Comparison of ENCODE assay signal across 1 cellular context in the genomic region with DNA sequence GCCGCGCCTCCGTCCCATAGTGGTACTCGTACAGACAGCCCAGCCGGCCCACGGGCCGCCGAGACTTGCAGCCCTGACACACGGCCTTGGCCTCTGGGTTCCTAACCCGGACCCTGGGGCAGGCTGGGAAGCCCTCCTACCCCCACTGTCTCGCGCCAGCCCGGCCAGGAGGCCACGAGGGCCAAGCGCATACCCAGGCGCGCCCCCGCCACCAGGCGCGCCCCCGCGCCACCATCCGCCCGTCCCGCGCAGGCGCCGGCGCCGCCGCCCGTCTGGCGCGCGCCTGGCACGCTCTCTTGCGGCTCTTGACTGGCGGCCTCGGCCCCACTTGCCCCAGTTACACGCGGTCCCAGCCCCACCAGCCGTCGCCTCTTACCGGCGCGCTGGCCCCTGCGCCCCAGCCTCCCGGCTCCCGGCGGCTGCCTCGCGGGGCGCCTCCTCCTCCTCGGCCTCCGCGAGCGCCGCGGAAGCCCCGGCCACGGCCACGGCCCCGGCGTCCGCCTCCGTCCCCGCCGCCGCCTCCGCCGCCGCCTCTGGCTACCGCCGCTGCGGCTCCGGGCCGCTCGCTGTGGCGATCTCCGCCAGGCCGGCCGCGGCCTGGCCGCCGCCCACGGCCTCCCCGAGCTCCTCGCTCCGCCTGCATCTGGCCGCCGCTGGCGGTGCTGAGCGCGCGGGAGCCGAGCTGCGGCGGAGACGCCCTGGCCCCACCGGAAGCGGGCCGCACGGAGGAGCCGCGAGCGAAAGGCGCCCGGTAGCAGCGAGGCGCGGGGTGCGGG.
TF ChIP-seq lines count a peak whose summit lies in the region.

No MANE protein-coding gene starts in this region.

TF ChIP-seq in K562, 482 proteins besides CTCF, POLR2A, EP300 and RAD21 (continued from another document):
- TF ChIP-seq, protein P1, sequence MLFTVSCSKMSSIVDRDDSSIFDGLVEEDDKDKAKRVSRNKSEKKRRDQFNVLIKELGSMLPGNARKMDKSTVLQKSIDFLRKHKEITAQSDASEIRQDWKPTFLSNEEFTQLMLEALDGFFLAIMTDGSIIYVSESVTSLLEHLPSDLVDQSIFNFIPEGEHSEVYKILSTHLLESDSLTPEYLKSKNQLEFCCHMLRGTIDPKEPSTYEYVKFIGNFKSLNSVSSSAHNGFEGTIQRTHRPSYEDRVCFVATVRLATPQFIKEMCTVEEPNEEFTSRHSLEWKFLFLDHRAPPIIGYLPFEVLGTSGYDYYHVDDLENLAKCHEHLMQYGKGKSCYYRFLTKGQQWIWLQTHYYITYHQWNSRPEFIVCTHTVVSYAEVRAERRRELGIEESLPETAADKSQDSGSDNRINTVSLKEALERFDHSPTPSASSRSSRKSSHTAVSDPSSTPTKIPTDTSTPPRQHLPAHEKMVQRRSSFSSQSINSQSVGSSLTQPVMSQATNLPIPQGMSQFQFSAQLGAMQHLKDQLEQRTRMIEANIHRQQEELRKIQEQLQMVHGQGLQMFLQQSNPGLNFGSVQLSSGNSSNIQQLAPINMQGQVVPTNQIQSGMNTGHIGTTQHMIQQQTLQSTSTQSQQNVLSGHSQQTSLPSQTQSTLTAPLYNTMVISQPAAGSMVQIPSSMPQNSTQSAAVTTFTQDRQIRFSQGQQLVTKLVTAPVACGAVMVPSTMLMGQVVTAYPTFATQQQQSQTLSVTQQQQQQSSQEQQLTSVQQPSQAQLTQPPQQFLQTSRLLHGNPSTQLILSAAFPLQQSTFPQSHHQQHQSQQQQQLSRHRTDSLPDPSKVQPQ (CRISPR knock-in tag; IDR thresholded peaks at IDR 0.05; ENCODE audit: borderline replicate concordance) = no peak
- TF ChIP-seq SAFB (IDR thresholded peaks at IDR 0.05; ENCODE audit: borderline replicate concordance, low read depth, low read length) (0 out of 2 replicates have a peak, but pooled peaks have one; percentile 14), TAF1 (IDR thresholded peaks at IDR 0.05; ENCODE audit: control insufficient read depth, extremely low read depth, insufficient read depth, low read length, severe bottlenecking) (peak; percentile 41), SIN3A (IDR thresholded peaks at IDR 0.05; ENCODE audit: borderline replicate concordance in 2 of 2, control insufficient read depth in 1 of 2, low read depth in 2 of 2, low read length in 2 of 2) (no peak; a peak in 1 of 4 replicates), ZFX (CRISPR knock-in tag; IDR thresholded peaks at IDR 0.05) (peak; percentile 74), ZNF212 (CRISPR knock-in tag; IDR thresholded peaks at IDR 0.05) (no peak), IFI16 (CRISPR knock-in tag; IDR thresholded peaks at IDR 0.05) (no peak), ZSCAN32 (CRISPR knock-in tag; IDR thresholded peaks at IDR 0.05) (no peak), DMBX1 (CRISPR knock-in tag; IDR thresholded peaks at IDR 0.05; ENCODE audit: borderline replicate concordance) (no peak), RB1 (IDR thresholded peaks at IDR 0.05; ENCODE audit: low read depth) (peak; percentile 50; the same call in 1 of the 2 replicates), YY1 (IDR thresholded peaks at IDR 0.05; ENCODE audit: borderline replicate concordance in 1 of 3, control insufficient read depth in 1 of 3, extremely low read depth in 1 of 3, insufficient read depth in 3 of 3, insufficient read length in 1 of 3, insufficient replicate concordance in 2 of 3, low read depth in 1 of 3, low read length in 2 of 3) (no peak), DDX20 (tag; IDR thresholded peaks at IDR 0.05; ENCODE audit: low read depth) (no peak), SNIP1 (IDR thresholded peaks at IDR 0.05; ENCODE audit: low read depth) (no peak)
- TF ChIP-seq, protein P2, sequence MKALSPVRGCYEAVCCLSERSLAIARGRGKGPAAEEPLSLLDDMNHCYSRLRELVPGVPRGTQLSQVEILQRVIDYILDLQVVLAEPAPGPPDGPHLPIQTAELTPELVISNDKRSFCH (CRISPR knock-in tag; IDR thresholded peaks at IDR 0.05) = no peak
- TF ChIP-seq, protein P2 (tag; IDR thresholded peaks at IDR 0.05) = 0 out of 2 replicates have a peak, but pooled peaks have one; percentile 21
- TF ChIP-seq, protein P3, sequence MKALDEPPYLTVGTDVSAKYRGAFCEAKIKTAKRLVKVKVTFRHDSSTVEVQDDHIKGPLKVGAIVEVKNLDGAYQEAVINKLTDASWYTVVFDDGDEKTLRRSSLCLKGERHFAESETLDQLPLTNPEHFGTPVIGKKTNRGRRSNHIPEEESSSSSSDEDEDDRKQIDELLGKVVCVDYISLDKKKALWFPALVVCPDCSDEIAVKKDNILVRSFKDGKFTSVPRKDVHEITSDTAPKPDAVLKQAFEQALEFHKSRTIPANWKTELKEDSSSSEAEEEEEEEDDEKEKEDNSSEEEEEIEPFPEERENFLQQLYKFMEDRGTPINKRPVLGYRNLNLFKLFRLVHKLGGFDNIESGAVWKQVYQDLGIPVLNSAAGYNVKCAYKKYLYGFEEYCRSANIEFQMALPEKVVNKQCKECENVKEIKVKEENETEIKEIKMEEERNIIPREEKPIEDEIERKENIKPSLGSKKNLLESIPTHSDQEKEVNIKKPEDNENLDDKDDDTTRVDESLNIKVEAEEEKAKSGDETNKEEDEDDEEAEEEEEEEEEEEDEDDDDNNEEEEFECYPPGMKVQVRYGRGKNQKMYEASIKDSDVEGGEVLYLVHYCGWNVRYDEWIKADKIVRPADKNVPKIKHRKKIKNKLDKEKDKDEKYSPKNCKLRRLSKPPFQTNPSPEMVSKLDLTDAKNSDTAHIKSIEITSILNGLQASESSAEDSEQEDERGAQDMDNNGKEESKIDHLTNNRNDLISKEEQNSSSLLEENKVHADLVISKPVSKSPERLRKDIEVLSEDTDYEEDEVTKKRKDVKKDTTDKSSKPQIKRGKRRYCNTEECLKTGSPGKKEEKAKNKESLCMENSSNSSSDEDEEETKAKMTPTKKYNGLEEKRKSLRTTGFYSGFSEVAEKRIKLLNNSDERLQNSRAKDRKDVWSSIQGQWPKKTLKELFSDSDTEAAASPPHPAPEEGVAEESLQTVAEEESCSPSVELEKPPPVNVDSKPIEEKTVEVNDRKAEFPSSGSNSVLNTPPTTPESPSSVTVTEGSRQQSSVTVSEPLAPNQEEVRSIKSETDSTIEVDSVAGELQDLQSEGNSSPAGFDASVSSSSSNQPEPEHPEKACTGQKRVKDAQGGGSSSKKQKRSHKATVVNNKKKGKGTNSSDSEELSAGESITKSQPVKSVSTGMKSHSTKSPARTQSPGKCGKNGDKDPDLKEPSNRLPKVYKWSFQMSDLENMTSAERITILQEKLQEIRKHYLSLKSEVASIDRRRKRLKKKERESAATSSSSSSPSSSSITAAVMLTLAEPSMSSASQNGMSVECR (CRISPR knock-in tag; IDR thresholded peaks at IDR 0.05) = peak; percentile 48; the same call in 1 of the 2 replicates
- TF ChIP-seq, protein P4, sequence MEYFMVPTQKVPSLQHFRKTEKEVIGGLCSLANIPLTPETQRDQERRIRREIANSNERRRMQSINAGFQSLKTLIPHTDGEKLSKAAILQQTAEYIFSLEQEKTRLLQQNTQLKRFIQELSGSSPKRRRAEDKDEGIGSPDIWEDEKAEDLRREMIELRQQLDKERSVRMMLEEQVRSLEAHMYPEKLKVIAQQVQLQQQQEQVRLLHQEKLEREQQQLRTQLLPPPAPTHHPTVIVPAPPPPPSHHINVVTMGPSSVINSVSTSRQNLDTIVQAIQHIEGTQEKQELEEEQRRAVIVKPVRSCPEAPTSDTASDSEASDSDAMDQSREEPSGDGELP (CRISPR knock-in tag; IDR thresholded peaks at IDR 0.05; ENCODE audit: borderline replicate concordance) = 0 out of 2 replicates have a peak, but pooled peaks have one; percentile 32
- TF ChIP-seq, protein P5, sequence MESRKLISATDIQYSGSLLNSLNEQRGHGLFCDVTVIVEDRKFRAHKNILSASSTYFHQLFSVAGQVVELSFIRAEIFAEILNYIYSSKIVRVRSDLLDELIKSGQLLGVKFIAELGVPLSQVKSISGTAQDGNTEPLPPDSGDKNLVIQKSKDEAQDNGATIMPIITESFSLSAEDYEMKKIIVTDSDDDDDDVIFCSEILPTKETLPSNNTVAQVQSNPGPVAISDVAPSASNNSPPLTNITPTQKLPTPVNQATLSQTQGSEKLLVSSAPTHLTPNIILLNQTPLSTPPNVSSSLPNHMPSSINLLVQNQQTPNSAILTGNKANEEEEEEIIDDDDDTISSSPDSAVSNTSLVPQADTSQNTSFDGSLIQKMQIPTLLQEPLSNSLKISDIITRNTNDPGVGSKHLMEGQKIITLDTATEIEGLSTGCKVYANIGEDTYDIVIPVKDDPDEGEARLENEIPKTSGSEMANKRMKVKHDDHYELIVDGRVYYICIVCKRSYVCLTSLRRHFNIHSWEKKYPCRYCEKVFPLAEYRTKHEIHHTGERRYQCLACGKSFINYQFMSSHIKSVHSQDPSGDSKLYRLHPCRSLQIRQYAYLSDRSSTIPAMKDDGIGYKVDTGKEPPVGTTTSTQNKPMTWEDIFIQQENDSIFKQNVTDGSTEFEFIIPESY (CRISPR knock-in tag; IDR thresholded peaks at IDR 0.05) = peak; percentile 43; the same call in 1 of the 2 replicates
